ENCODE assay signal across 22 cellular contexts in genomic region chr7:121572615-121573014, GRCh38.
"Had no signal": no experiment of that assay in that cellular context is flagged by ENCODE, and none has a peak within 500 bp of the region (broad histone marks: within the 10 kb centered on the region; RNA-seq: fewer than 3 reads in every experiment).

No MANE protein-coding gene starts in this region.

- H3K36me3 Mint-ChIP-seq: naive thymus-derived CD8-positive, alpha-beta T cell; stimulated activated naive B cell treated with anti-CD40 and anti-IgM and Interleukin-4, amounts not matched to agents 10 μg/mL and 1 μg/mL and 100 μg/mL, for 72 hours had no signal

- H3K4me1 ChIP-seq: heart left ventricle, spleen had no signal

- H3K4me3 ChIP-seq: heart left ventricle, mucosa of descending colon, pancreas, spleen, thoracic aorta, transverse colon had no signal

- ATAC-seq: esophagus mucosa; heart left ventricle; mucosa of descending colon; naive thymus-derived CD8-positive, alpha-beta T cell; pancreas; sciatic nerve; stimulated activated naive B cell treated with anti-CD40 and anti-IgM and Interleukin-4, amounts not matched to agents 10 μg/mL and 1 μg/mL and 100 μg/mL, for 72 hours; stimulated activated naive CD8-positive, alpha-beta T cell treated with anti-CD3 and anti-CD28 coated beads, Interleukin-15, amount 100 ng/mL, for 72 hours had no signal

- H3K4me3 Mint-ChIP-seq: naive thymus-derived CD8-positive, alpha-beta T cell; stimulated activated naive B cell treated with anti-CD40 and anti-IgM and Interleukin-4, amounts not matched to agents 10 μg/mL and 1 μg/mL and 100 μg/mL, for 72 hours; stimulated activated naive CD8-positive, alpha-beta T cell treated with anti-CD3 and anti-CD28 coated beads, Interleukin-15, amount 100 ng/mL, for 72 hours had no signal

- FAIRE-seq: endometrium, islet of Langerhans had no signal

- H3K9me3 Mint-ChIP-seq: naive thymus-derived CD8-positive, alpha-beta T cell; stimulated activated naive B cell treated with anti-CD40 and anti-IgM and Interleukin-4, amounts not matched to agents 10 μg/mL and 1 μg/mL and 100 μg/mL, for 72 hours; stimulated activated naive CD8-positive, alpha-beta T cell treated with anti-CD3 and anti-CD28 coated beads, Interleukin-15, amount 100 ng/mL, for 72 hours had no signal

- H3K27ac ChIP-seq: heart left ventricle, pancreas, spleen, thoracic aorta, transverse colon had no signal

- H3K9me3 ChIP-seq: heart left ventricle, mucosa of descending colon, pancreas, spleen, thoracic aorta, transverse colon had no signal

- H3K27ac Mint-ChIP-seq: naive thymus-derived CD8-positive, alpha-beta T cell; progenitor cell of endocrine pancreas; stimulated activated naive B cell treated with anti-CD40 and anti-IgM and Interleukin-4, amounts not matched to agents 10 μg/mL and 1 μg/mL and 100 μg/mL, for 72 hours; stimulated activated naive CD8-positive, alpha-beta T cell treated with anti-CD3 and anti-CD28 coated beads, Interleukin-15, amount 100 ng/mL, for 72 hours had no signal

- DNase-seq: effector memory CD4-positive, alpha-beta T cell; heart left ventricle; hypothalamus; kidney glomerular epithelial cell; mammary epithelial cell; mucosa of descending colon; naive thymus-derived CD8-positive, alpha-beta T cell; occipital lobe; pancreas; spleen; stimulated activated CD4-positive, alpha-beta T cell treated with anti-CD3 and anti-CD28 coated beads, Interleukin-15, amount 100 ng/mL, for 24 hours; stimulated activated CD4-positive, alpha-beta T cell treated with anti-CD3 and anti-CD28 coated beads, Interleukin-1b, Interleukin-23, amount 100 ng/mL, for 48 hours; stimulated activated CD4-positive, alpha-beta T cell treated with anti-CD3 and anti-CD28 coated beads, Interleukin-4, amount 100 ng/mL, for 24 hours; stimulated activated naive B cell treated with anti-CD40 and anti-IgM and Interleukin-4, amounts not matched to agents 10 μg/mL and 1 μg/mL and 100 μg/mL, for 72 hours; stimulated activated naive CD8-positive, alpha-beta T cell treated with anti-CD3 and anti-CD28 coated beads, Interleukin-15, amount 100 ng/mL, for 72 hours; transverse colon had no signal

- H3K27me3 Mint-ChIP-seq: progenitor cell of endocrine pancreas had no signal

- H3K27me3 ChIP-seq: heart left ventricle, pancreas, transverse colon had no signal

- H3K36me3 ChIP-seq: heart left ventricle, pancreas, spleen, thoracic aorta, transverse colon had no signal

- H3K4me1 Mint-ChIP-seq: naive thymus-derived CD8-positive, alpha-beta T cell; stimulated activated naive B cell treated with anti-CD40 and anti-IgM and Interleukin-4, amounts not matched to agents 10 μg/mL and 1 μg/mL and 100 μg/mL, for 72 hours; stimulated activated naive CD8-positive, alpha-beta T cell treated with anti-CD3 and anti-CD28 coated beads, Interleukin-15, amount 100 ng/mL, for 72 hours had no signal
